ENCODE assay signal across 23 cellular contexts in the genomic region with DNA sequence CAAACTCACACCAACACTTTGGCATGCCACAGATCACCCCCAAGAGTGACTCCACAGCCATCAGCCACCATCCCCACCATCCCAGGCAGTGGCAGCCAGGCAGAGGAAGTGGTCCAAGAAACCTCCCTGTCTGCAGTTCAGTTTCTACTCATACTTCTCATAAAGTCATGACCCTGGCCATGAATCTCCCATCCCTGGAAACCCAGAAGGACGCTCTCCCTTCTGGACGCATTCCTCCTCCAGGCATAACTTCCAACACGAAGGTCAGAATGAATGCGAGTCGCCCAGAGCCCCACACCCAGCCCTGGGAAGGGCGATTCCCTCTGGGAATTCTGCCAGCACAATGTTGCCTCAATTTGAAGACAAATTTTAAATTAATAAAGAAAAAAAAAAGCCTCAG.
DNase-seq lines count a peak whose midpoint lies in the region; ATAC-seq, FAIRE-seq and TF ChIP-seq lines count a peak whose summit lies in the region.
"Had no signal": no experiment of that assay in that cellular context is flagged by ENCODE, and none has a peak within 500 bp of the region (broad histone marks: within the 10 kb centered on the region; RNA-seq: fewer than 3 reads in every experiment).

No MANE protein-coding gene starts in this region.

- WGBS in GM12878 (ENCODE audit: insufficient coverage, insufficient replicate concordance, low lambda C conversion rate, missing lambda C conversion rate): 47% methylated on average over 6 of the region's 6 CpGs
- WGBS in sigmoid colon, 2 donors: 38 to 76% methylated on average over 6 of the region's 6 CpGs

- H3K4me3 ChIP-seq in GM12878 (peak overlapping the region; percentile 48; the same call in 1 of the 2 replicates), sigmoid colon (peak overlapping the region; percentile 13 to 35 (median 32)), upper lobe of right lung (no peak overlapping the region)
- H3K4me3 ChIP-seq: MG63, testis had no signal

- no peak overlapping the region for H2AFZ ChIP-seq in GM12878 (ENCODE audit: control insufficient read depth, low read depth, low read length)

- BruUV-seq in GM12878 (replicated peaks; lab: Mats Ljungman, UMichigan): no TSS peak

- peak overlapping the region; percentile 32 for H3K27ac ChIP-seq in GM12878 (ENCODE audit: control insufficient read depth, insufficient read depth)
- peak overlapping the region in 1 of 4 donors; percentile 19 for H3K27ac ChIP-seq in sigmoid colon
- no peak overlapping the region for H3K27ac ChIP-seq in upper lobe of right lung
- H3K27ac ChIP-seq: testis had no signal

- DNase-seq in M059J (ENCODE audit: low read depth) (peak; percentile 42), GM12878 (ENCODE audit: low read depth, low spot score) (no peak), hepatic stellate cell (ENCODE audit: low spot score) (peak; percentile 13), sigmoid colon (no peak), upper lobe of right lung (no peak), NCI-H2029 treated with DMSO at 0.1 percent for 48 hours (lab: John Stamatoyannopoulos, UW) (no peak), kidney tubule cell (ENCODE audit: low spot score) (no peak)
- DNase-seq in effector CD8-positive, alpha-beta T cell (lab: John Stamatoyannopoulos, UW): no peak
- DNase-seq: activated B cell treated with CpG ODN at 0.5 μM for 24 hours; activated CD8-positive, alpha-beta T cell treated with anti-CD3 and anti-CD28 coated beads for 36 hours; activated naive CD4-positive, alpha-beta T cell treated with Interleukin-2 at 50 U/mL for 16 hours; amygdala; central memory CD4-positive, alpha-beta T cell; HCEC 1CT; kidney glomerular epithelial cell; MG63; natural killer cell; NCI-H1417 treated with DMSO at 0.1 percent for 48 hours; RPMI8226; stimulated activated CD4-positive, alpha-beta T cell treated with anti-CD3 and anti-CD28 coated beads, Interleukin-1b, Interleukin-23, amount 100 ng/mL, for 48 hours; T-helper 9 cell; testis had no signal

- peak overlapping the region; percentile 46 for H3K4me2 ChIP-seq in GM12878 (ENCODE audit: control insufficient read depth, insufficient read depth)

- CTCF ChIA-PET in GM12878 (lab: Yijun Ruan, JAX): interaction anchor here (0.6 to 1.2 kb wide), 3 partner anchors 11 to 93 kb away, joined by 3 to 4 read pairs (median 3); no protein-coding TSS in a partner anchor

- TF ChIP-seq CTCF in GM12878 (IDR thresholded peaks at IDR 0.05 in 2 of 3, conservative IDR thresholded peaks at IDR 0.05 in 1 of 3; ENCODE audit: control insufficient read depth in 2 of 3, extremely low read depth in 1 of 3, insufficient read depth in 1 of 3, low read depth in 3 of 3, low read length in 3 of 3): no peak
- no peak for TF ChIP-seq CTCF in sigmoid colon (IDR thresholded peaks at IDR 0.05)
- no peak for TF ChIP-seq CTCF in upper lobe of right lung (IDR thresholded peaks at IDR 0.05)

- SMC1A ChIA-PET in GM12878 (lab: Charles Lee; ENCODE audit: uncharacterized antibody, unreplicated experiment): interaction anchor here (1.3 to 9.2 kb wide), 4 partner anchors 11 to 236 kb away, joined by 3 to 70 read pairs (median 8); no protein-coding TSS in a partner anchor

- H4K20me1 ChIP-seq in GM12878 (ENCODE audit: control insufficient read depth, insufficient read depth): no peaks in the 10 kb centered on the region

- no peak overlapping the region for H3K9ac ChIP-seq in GM12878 (ENCODE audit: control insufficient read depth, insufficient read depth, low read length)

- in situ Hi-C loops in GM12878 (cut with MboI): no loop called here

- no peaks in the 10 kb centered on the region; the same call in none of the 2 replicates for H3K79me2 ChIP-seq in GM12878 (ENCODE audit: control insufficient read depth, insufficient read depth, low read length)

- no peak for TF ChIP-seq RAD21 in GM12878 (IDR thresholded peaks at IDR 0.05; ENCODE audit: insufficient read depth, low read depth, low read length)

- H3K4me1 ChIP-seq in GM12878 (ENCODE audit: control insufficient read depth, insufficient read depth, low read length) (no peaks in the 10 kb centered on the region; the same call in 1 of the 2 replicates), sigmoid colon (no peaks in the 10 kb centered on the region), upper lobe of right lung (no peaks in the 10 kb centered on the region)
- H3K4me1 ChIP-seq: testis had no signal

- H3K9me3 ChIP-seq in GM12878 (replicated peaks; ENCODE audit: control insufficient read depth, insufficient read depth, low read length) (no peaks in the 10 kb centered on the region), sigmoid colon (peaks cover 0 to 3% (median 0%) of the 10 kb centered on the region in 4 donors), upper lobe of right lung (no peaks in the 10 kb centered on the region)
- H3K9me3 ChIP-seq: MG63, testis had no signal

- TF ChIP-seq POLR2A in GM12878 (IDR thresholded peaks at IDR 0.05; ENCODE audit: low read depth, low read length) (no peak), sigmoid colon (IDR thresholded peaks at IDR 0.05) (no peak)

- RAD21 ChIA-PET in GM12878 (lab: Charles Lee; ENCODE audit: unreplicated experiment): interaction anchor here (1.2 to 1.7 kb wide), 3 partner anchors 12 to 40 kb away, joined by 3 to 8 read pairs (median 3); no protein-coding TSS in a partner anchor

- POLR2A ChIA-PET in GM12878 (lab: Charles Lee): interaction anchor here (1.3 kb wide), 1 partner anchor 13 kb away, joined by 7 read pairs; no protein-coding TSS in a partner anchor

- H3K27me3 ChIP-seq in GM12878 (replicated peaks in 1 of 2; ENCODE audit: control insufficient read depth in 2 of 2, insufficient read depth in 2 of 2, low read length in 1 of 2) (no peaks in the 10 kb centered on the region; a peak in 1 of 4 replicates), sigmoid colon (no peaks in the 10 kb centered on the region), upper lobe of right lung (no peaks in the 10 kb centered on the region)
- H3K27me3 ChIP-seq: MG63, testis had no signal

- ATAC-seq in GM12878 (no peak), upper lobe of right lung (no peak)
- ATAC-seq: activated CD8-positive, alpha-beta T cell treated with anti-CD3 and anti-CD28 coated beads for 36 hours; natural killer cell; stimulated activated effector memory CD8-positive, alpha-beta T cell treated with anti-CD3 and anti-CD28 coated beads, Interleukin-12 subunit alpha, Interleukin-12 subunit beta, amount 100 ng/mL, for 72 hours had no signal

- intact Hi-C loops in GM12878 (cut with micrococcal nuclease; ENCODE audit: unreplicated experiment): no loop called here
- intact Hi-C loops in sigmoid colon (cut with DNase I): no loop called here
- intact Hi-C loops in upper lobe of right lung (cut with DNase I): no loop called here

- FAIRE-seq in GM12878 (lab: Jason Lieb, UNC): no peak

- no peak for TF ChIP-seq EP300 in GM12878 (IDR thresholded peaks at IDR 0.05; ENCODE audit: borderline replicate concordance in 1 of 2, control insufficient read depth in 1 of 2, low read depth in 2 of 2, low read length in 2 of 2)
- no peak for TF ChIP-seq EP300 in sigmoid colon (IDR thresholded peaks at IDR 0.05)

- H3K36me3 ChIP-seq in GM12878 (ENCODE audit: control insufficient read depth in 2 of 2, insufficient read depth in 2 of 2, low read length in 1 of 2): no peaks in the 10 kb centered on the region
- H3K36me3 ChIP-seq in sigmoid colon: no peaks in the 10 kb centered on the region
- no peaks in the 10 kb centered on the region for H3K36me3 ChIP-seq in upper lobe of right lung
- H3K36me3 ChIP-seq: MG63 had no signal

TF ChIP-seq in GM12878, 131 proteins besides CTCF, POLR2A, EP300 and RAD21 (continues in another document):
- TF ChIP-seq, protein P1, sequence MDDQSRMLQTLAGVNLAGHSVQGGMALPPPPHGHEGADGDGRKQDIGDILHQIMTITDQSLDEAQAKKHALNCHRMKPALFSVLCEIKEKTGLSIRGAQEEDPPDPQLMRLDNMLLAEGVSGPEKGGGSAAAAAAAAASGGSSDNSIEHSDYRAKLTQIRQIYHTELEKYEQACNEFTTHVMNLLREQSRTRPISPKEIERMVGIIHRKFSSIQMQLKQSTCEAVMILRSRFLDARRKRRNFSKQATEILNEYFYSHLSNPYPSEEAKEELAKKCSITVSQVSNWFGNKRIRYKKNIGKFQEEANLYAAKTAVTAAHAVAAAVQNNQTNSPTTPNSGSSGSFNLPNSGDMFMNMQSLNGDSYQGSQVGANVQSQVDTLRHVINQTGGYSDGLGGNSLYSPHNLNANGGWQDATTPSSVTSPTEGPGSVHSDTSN (IDR thresholded peaks at IDR 0.05; ENCODE audit: insufficient replicate concordance, low read depth, low read length): no peak
- TF ChIP-seq, protein P2, sequence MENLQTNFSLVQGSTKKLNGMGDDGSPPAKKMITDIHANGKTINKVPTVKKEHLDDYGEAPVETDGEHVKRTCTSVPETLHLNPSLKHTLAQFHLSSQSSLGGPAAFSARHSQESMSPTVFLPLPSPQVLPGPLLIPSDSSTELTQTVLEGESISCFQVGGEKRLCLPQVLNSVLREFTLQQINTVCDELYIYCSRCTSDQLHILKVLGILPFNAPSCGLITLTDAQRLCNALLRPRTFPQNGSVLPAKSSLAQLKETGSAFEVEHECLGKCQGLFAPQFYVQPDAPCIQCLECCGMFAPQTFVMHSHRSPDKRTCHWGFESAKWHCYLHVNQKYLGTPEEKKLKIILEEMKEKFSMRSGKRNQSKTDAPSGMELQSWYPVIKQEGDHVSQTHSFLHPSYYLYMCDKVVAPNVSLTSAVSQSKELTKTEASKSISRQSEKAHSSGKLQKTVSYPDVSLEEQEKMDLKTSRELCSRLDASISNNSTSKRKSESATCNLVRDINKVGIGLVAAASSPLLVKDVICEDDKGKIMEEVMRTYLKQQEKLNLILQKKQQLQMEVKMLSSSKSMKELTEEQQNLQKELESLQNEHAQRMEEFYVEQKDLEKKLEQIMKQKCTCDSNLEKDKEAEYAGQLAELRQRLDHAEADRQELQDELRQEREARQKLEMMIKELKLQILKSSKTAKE (IDR thresholded peaks at IDR 0.05; ENCODE audit: low read depth, poor library complexity, severe bottlenecking): no peak
- TF ChIP-seq KAT2A (conservative IDR thresholded peaks at IDR 0.05; ENCODE audit: control insufficient read depth, low read depth, low read length) (no peak), JUND (IDR thresholded peaks at IDR 0.05; ENCODE audit: low read depth, low read length) (no peak), ZNF384 (IDR thresholded peaks at IDR 0.05; ENCODE audit: borderline replicate concordance, low read depth, low read length) (no peak), HDGF (IDR thresholded peaks at IDR 0.05) (no peak)

Comparison
In these comparisons a context has a peak if more than half of its experiments do, and no peak if none do; other contexts are left out.
1. DNase-seq: peak in M059J (single experiment) and hepatic stellate cell (single experiment); none in GM12878 (single experiment), sigmoid colon (single experiment), upper lobe of right lung (single experiment), NCI-H2029 treated with DMSO at 0.1 percent for 48 hours (single experiment), effector CD8-positive, alpha-beta T cell (single experiment) and kidney tubule cell (single experiment).